In genomic region chr17:10772425-10773380, GRCh38 we compare ENCODE assay signal across 8 cellular contexts. TPM values are rescaled to one million over a fixed set of nuclear protein-coding genes. Genes with fewer than 3 reads are reported as not detected.
A peak's percentile ranks its signal among the peaks of the same experiment; 100 is the strongest.
DNase-seq lines count a peak whose midpoint lies in the region; ATAC-seq and TF ChIP-seq lines count a peak whose summit lies in the region.

No MANE protein-coding gene starts in this region.

- H3K4me1 Mint-ChIP-seq in activated CD4-positive, alpha-beta T cell treated with anti-CD3 and anti-CD28 coated beads, Interleukin-2, amount 10 ng/mL, durations not matched to agents 24 days and 14 days = no peaks in the 10 kb centered on the region

- H3K36me3 Mint-ChIP-seq in activated CD4-positive, alpha-beta T cell treated with anti-CD3 and anti-CD28 coated beads, Interleukin-2, amount 10 ng/mL, durations not matched to agents 24 days and 14 days (ENCODE audit: low read depth) = no peaks in the 10 kb centered on the region

- no peak overlapping the region for H3K4me3 Mint-ChIP-seq in activated CD4-positive, alpha-beta T cell treated with anti-CD3 and anti-CD28 coated beads, Interleukin-2, amount 10 ng/mL, durations not matched to agents 24 days and 14 days

- peaks cover 11% of the 10 kb centered on the region for H3K9me3 Mint-ChIP-seq in activated CD4-positive, alpha-beta T cell treated with anti-CD3 and anti-CD28 coated beads, Interleukin-2, amount 10 ng/mL, durations not matched to agents 24 days and 14 days

- no peak overlapping the region for H3K27ac Mint-ChIP-seq in activated CD4-positive, alpha-beta T cell treated with anti-CD3 and anti-CD28 coated beads, Interleukin-2, amount 10 ng/mL, durations not matched to agents 24 days and 14 days

- DNase-seq in CMK (ENCODE audit: low read depth) = peak; percentile 33
- peak; percentile 15 for DNase-seq in Jurkat, Clone E6-1 (ENCODE audit: low read depth, low spot score)
- DNase-seq in activated CD4-positive, alpha-beta T cell treated with anti-CD3 and anti-CD28 coated beads, Interleukin-2, amount 10 ng/mL, durations not matched to agents 24 days and 14 days = peak; percentile 75
- no peak for DNase-seq in fibroblast of the aortic adventitia (ENCODE audit: low read depth)
- peak; percentile 70 for DNase-seq in stimulated activated CD4-positive, alpha-beta T cell treated with anti-CD3 and anti-CD28 coated beads, Interleukin-15, amount 100 ng/mL, for 24 hours
- DNase-seq in hippocampal formation (lab: John Stamatoyannopoulos, UW) = no peak
- no peak for DNase-seq in GM03348 (ENCODE audit: low spot score)

- peak; percentile 73 for TF ChIP-seq CTCF in fibroblast of the aortic adventitia (IDR thresholded peaks at IDR 0.05; ENCODE audit: insufficient read depth, low read length)

- no peak for ATAC-seq in GM21515 (IDR thresholded peaks at IDR 0.05; ENCODE audit: unreplicated experiment)

- H3K27me3 Mint-ChIP-seq in activated CD4-positive, alpha-beta T cell treated with anti-CD3 and anti-CD28 coated beads, Interleukin-2, amount 10 ng/mL, durations not matched to agents 24 days and 14 days = no peaks in the 10 kb centered on the region

- intact Hi-C loops in activated CD4-positive, alpha-beta T cell treated with anti-CD3 and anti-CD28 coated beads, Interleukin-2, amount 10 ng/mL, durations not matched to agents 24 days and 14 days (cut with micrococcal nuclease) = loop anchor here (2.0 kb wide), 1 partner anchor 72 kb away; no protein-coding TSS in a partner anchor

- H3K4me3 ChIP-seq in Jurkat, Clone E6-1 (ENCODE audit: low read length) = no peak overlapping the region
- no peak overlapping the region for H3K4me3 ChIP-seq in fibroblast of the aortic adventitia (ENCODE audit: low read depth, low read length)

RNA-seq across cellular contexts. Expression of gene TMEM238L, which starts 31.2 kb away (rescaled TPM):
- not detected for polyA plus RNA-seq in Jurkat, Clone E6-1 (2012; ENCODE audit: insufficient read depth, insufficient read length)
- total RNA-seq in activated CD4-positive, alpha-beta T cell treated with anti-CD3 and anti-CD28 coated beads, Interleukin-2, amount 10 ng/mL, durations not matched to agents 24 days and 14 days = not detected in 2 replicates
- not detected in 2 replicates for total RNA-seq in fibroblast of the aortic adventitia (ENCODE audit: low replicate concordance)

RNA-seq across cellular contexts. Expression of gene TMEM220, which starts 42.9 kb away (rescaled TPM):
- polyA plus RNA-seq in Jurkat, Clone E6-1 (2012; ENCODE audit: insufficient read depth, insufficient read length) = 1.6 TPM
- 0.56 and 1.3 TPM in 2 replicates for total RNA-seq in activated CD4-positive, alpha-beta T cell treated with anti-CD3 and anti-CD28 coated beads, Interleukin-2, amount 10 ng/mL, durations not matched to agents 24 days and 14 days
- 4.1 and 6.2 TPM in 2 replicates for total RNA-seq in fibroblast of the aortic adventitia (ENCODE audit: low replicate concordance)

Comparison
In these comparisons a context has a peak if more than half of its experiments do, and no peak if none do; other contexts are left out.
1. DNase-seq: peak in CMK (single experiment), Jurkat, Clone E6-1 (single experiment), activated CD4-positive, alpha-beta T cell treated with anti-CD3 and anti-CD28 coated beads, Interleukin-2, amount 10 ng/mL, durations not matched to agents 24 days and 14 days (single experiment) and stimulated activated CD4-positive, alpha-beta T cell treated with anti-CD3 and anti-CD28 coated beads, Interleukin-15, amount 100 ng/mL, for 24 hours (single experiment); none in fibroblast of the aortic adventitia (single experiment), hippocampal formation (0 of 2) and GM03348 (single experiment).